9 cellular contexts compared by ENCODE assay signal in the genomic region with DNA sequence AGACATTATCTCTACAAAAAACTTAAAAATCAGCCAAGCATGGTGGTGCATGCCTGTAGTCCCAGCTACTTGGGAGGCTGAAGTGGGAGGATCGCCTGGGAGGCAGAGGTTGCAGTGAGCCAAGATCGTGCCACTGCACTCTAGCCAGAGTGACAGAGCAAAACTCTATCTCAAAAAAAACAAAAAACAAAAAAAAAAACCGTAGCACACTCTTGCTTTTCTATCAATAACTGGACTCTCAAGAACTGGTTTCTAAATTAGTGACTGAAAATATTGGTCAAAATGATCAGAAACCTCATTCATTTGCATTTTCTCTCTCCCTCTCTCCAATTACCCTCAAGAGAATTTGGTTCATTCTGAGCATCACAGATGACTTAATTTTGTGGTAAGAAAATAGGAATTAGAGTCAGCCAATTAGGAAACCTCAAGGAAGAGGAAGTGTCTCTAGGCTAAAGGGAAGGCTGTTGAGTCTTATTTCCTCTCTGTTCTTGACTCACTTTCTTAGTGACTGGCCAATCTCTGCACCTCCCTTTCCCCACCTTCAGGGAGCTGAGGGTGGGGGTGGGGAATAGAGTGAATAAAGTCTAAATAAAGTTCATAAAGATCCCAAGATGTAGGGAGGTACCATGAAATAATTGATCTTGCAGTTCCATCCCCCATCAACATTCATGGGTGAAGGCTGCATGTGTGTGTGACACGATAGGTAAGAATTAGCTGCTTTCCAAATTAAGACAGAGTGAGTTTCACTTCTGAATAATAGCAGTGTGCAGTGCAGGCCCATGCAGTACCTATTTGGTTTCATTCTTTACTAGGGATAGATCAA. TPM values are rescaled to one million over a fixed set of nuclear protein-coding genes. Genes with fewer than 3 reads are reported as not detected.
DNase-seq lines count a peak whose midpoint lies in the region; ATAC-seq and TF ChIP-seq lines count a peak whose summit lies in the region.
"Had no signal": no experiment of that assay in that cellular context is flagged by ENCODE, and none has a peak within 500 bp of the region (broad histone marks: within the 10 kb centered on the region; RNA-seq: fewer than 3 reads in every experiment).

No MANE protein-coding gene starts in this region.

- peak overlapping the region; percentile 22 for H3K27ac ChIP-seq in CD4-positive, alpha-beta T cell (ENCODE audit: low read depth, low read length)
- peak overlapping the region in 1 of 2 donors; percentile 73 for H3K27ac ChIP-seq in lung (ENCODE audit: low read depth in 1 of 2, low read length in 1 of 2)
- H3K27ac ChIP-seq: cardiac muscle cell had no signal

- intact Hi-C loops in CD4-positive, alpha-beta T cell (cut with DNase I, micrococcal nuclease): no loop called here

- 38 to 62% methylated on average over 4 of the region's 4 CpGs for WGBS in lung, 2 donors

- H3K36me3 Mint-ChIP-seq in CD4-positive, alpha-beta T cell (ENCODE audit: low read depth): peaks cover 10% of the 10 kb centered on the region
- peaks cover 12% of the 10 kb centered on the region for H3K36me3 Mint-ChIP-seq in T-helper 17 cell (ENCODE audit: low read depth)
- H3K36me3 Mint-ChIP-seq in mesothelial cell of epicardium: peaks cover 12% of the 10 kb centered on the region

- no peaks in the 10 kb centered on the region for H3K27me3 Mint-ChIP-seq in CD4-positive, alpha-beta T cell
- no peaks in the 10 kb centered on the region for H3K27me3 Mint-ChIP-seq in T-helper 17 cell
- H3K27me3 Mint-ChIP-seq in mesothelial cell of epicardium (ENCODE audit: low read depth): no peaks in the 10 kb centered on the region

- H3K4me1 Mint-ChIP-seq in CD4-positive, alpha-beta T cell (ENCODE audit: low read depth): peaks cover 30% of the 10 kb centered on the region
- H3K4me1 Mint-ChIP-seq in T-helper 17 cell: peaks cover 37% of the 10 kb centered on the region
- no peaks in the 10 kb centered on the region for H3K4me1 Mint-ChIP-seq in mesothelial cell of epicardium

- H3K9me3 ChIP-seq in CD4-positive, alpha-beta T cell (ENCODE audit: control insufficient read depth, low read length): no peaks in the 10 kb centered on the region
- H3K9me3 ChIP-seq in T-helper 17 cell (ENCODE audit: control insufficient read depth, low read length, poor library complexity, severe bottlenecking): no peaks in the 10 kb centered on the region
- H3K9me3 ChIP-seq in lung (ENCODE audit: control insufficient read depth in 2 of 2, insufficient read depth in 1 of 2, low read length in 1 of 2): no peaks in the 10 kb centered on the region

- CTCF ChIA-PET in CD4-positive, alpha-beta T cell (lab: Charles Lee): interaction anchor here (1.0 kb wide), 1 partner anchor 117 kb away, joined by 3 read pairs; no protein-coding TSS in a partner anchor

- H3K36me3 ChIP-seq in lung (ENCODE audit: control insufficient read depth in 2 of 2, insufficient read depth in 2 of 2, low read length in 2 of 2): peaks cover 0 to 4% of the 10 kb centered on the region in 2 donors
- H3K36me3 ChIP-seq: cardiac muscle cell had no signal

- no peak overlapping the region for H3K4me3 Mint-ChIP-seq in CD4-positive, alpha-beta T cell
- peak overlapping the region; percentile 34 for H3K4me3 Mint-ChIP-seq in T-helper 17 cell
- no peak overlapping the region for H3K4me3 Mint-ChIP-seq in mesothelial cell of epicardium

- no peak for DNase-seq in CD4-positive, alpha-beta T cell
- DNase-seq in T-helper 17 cell: no peak
- no peak for DNase-seq in lung (ENCODE audit: low spot score)
- DNase-seq in effector CD4-positive, alpha-beta T cell: no peak
- no peak for DNase-seq in mesothelial cell of epicardium (ENCODE audit: low spot score in 2 of 2, unreplicated experiment in 2 of 2)
- no peak for DNase-seq in NCI-H1930 (lab: John Stamatoyannopoulos, UW)

- H3K9me3 Mint-ChIP-seq in CD4-positive, alpha-beta T cell: no peaks in the 10 kb centered on the region
- no peaks in the 10 kb centered on the region for H3K9me3 Mint-ChIP-seq in mesothelial cell of epicardium

- no peak for TF ChIP-seq CTCF in CD4-positive, alpha-beta T cell (IDR thresholded peaks at IDR 0.05)
- no peak for TF ChIP-seq CTCF in lung (IDR thresholded peaks at IDR 0.05; ENCODE audit: control extremely low read depth, extremely low read depth)
- TF ChIP-seq CTCF in mesothelial cell of epicardium (IDR thresholded peaks at IDR 0.05; ENCODE audit: unreplicated experiment): no peak

- ATAC-seq in CD4-positive, alpha-beta T cell (ENCODE audit: poor library complexity): peak; percentile 54
- ATAC-seq in GM19328 (IDR thresholded peaks at IDR 0.05; ENCODE audit: unreplicated experiment) (peak; percentile 71), HG03175 (IDR thresholded peaks at IDR 0.05; ENCODE audit: unreplicated experiment) (peak; percentile 75), T-helper 17 cell (peak; percentile 68), lung (ENCODE audit: insufficient read depth, low FRiP score) (peak; percentile 53)

- POLR2A ChIA-PET in CD4-positive, alpha-beta T cell (lab: Charles Lee): interaction anchor here (0.9 to 4.4 kb wide), 4 partner anchors 48 to 124 kb away, joined by 3 to 27 read pairs (median 4); a partner anchor contains a TSS

- no peak overlapping the region for H3K4me3 ChIP-seq in lung
- H3K4me3 ChIP-seq: cardiac muscle cell had no signal

- no peaks in the 10 kb centered on the region for H3K27me3 ChIP-seq in CD4-positive, alpha-beta T cell (ENCODE audit: control insufficient read depth, insufficient read depth, low read length)
- no peaks in the 10 kb centered on the region for H3K27me3 ChIP-seq in lung (ENCODE audit: control insufficient read depth, insufficient read depth)
- H3K27me3 ChIP-seq: cardiac muscle cell had no signal

- H3K4me1 ChIP-seq in lung (ENCODE audit: control insufficient read depth in 2 of 2, insufficient read depth in 2 of 2, low read length in 2 of 2): peaks cover 1 to 6% of the 10 kb centered on the region in 2 donors

- H3K27ac Mint-ChIP-seq in CD4-positive, alpha-beta T cell: peak overlapping the region; percentile 74
- H3K27ac Mint-ChIP-seq in T-helper 17 cell: peak overlapping the region; percentile 70
- no peak overlapping the region for H3K27ac Mint-ChIP-seq in mesothelial cell of epicardium

RNA-seq across cellular contexts. Expression of a gene that starts 6.8 kb away (rescaled TPM):
- 10 to 100 TPM; 80.8 TPM for total RNA-seq in CD4-positive, alpha-beta T cell
- 100 to 1,000 TPM; 115 to 117 TPM for total RNA-seq in T-helper 17 cell
- total RNA-seq in lung: 100 to 1,000 TPM; 119 to 217 TPM
- polyA plus RNA-seq in lung: 100 to 1,000 TPM; 207 to 351 TPM
- 155 to 156 TPM (median 156 TPM) in 3 replicates for total RNA-seq in mesothelial cell of epicardium
